In the genomic region with DNA sequence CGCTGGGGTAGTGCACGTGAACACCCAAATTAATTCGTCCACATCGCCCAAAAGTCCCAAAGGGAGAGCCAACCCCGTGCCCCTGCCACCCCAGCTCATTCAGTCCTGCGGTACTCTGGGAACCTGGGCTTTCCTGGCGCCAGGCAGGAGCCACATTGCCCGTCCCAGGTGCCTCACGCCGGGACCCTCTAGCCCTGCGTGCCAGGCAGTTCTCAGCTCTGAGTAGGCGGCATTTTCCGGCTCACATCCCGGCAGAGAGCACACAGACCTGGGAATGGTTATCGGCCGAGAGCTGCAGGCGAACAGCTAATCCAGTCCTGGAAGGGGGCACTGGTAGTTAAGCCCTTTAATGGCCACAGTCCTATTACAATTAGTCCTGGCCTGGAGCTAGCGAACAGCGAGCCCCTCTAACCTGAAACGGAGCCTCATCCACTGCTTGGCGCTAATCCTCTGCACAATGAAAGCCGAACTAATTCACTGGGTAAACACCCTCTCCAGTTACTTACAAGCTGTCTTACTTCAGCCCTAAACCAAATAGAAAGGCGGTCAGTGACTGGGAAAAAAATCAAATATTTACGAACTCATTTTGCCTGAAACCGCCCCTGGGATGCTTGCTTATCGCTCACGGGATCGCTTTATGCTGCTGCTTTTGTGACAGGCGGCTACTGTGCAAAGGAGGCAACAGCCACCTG, we compare ENCODE assay signal across 19 cellular contexts.
DNase-seq lines count a peak whose midpoint lies in the region; ATAC-seq and TF ChIP-seq lines count a peak whose summit lies in the region.
"Had no signal": no experiment of that assay in that cellular context is flagged by ENCODE, and none has a peak within 500 bp of the region (broad histone marks: within the 10 kb centered on the region; RNA-seq: fewer than 3 reads in every experiment).

No MANE protein-coding gene starts in this region.

- no peak overlapping the region for H3K27ac Mint-ChIP-seq in neural progenitor cell
- H3K27ac Mint-ChIP-seq: activated CD4-positive, alpha-beta T cell treated with anti-CD3 and anti-CD28 coated beads, Interleukin-2, amount 10 ng/mL, durations not matched to agents 7 days and 5 days; activated naive CD4-positive, alpha-beta T cell treated with anti-CD3 and anti-CD28 coated beads for 36 hours; natural killer cell; stimulated activated naive CD8-positive, alpha-beta T cell treated with anti-CD3 and anti-CD28 coated beads, Interleukin-15, Interleukin-2, amounts not matched to agents 100 ng/mL and 50 ng/mL, for 24 hours had no signal

- peak; percentile 24 for DNase-seq in NCI-H1092 treated with DMSO at 0.1 percent for 48 hours (lab: John Stamatoyannopoulos, UW)
- no peak for DNase-seq in NCI-H1092 (lab: John Stamatoyannopoulos, UW)
- peak; percentile 75 for DNase-seq in NCI-H1105 treated with DMSO at 0.1 percent for 48 hours (lab: John Stamatoyannopoulos, UW)
- DNase-seq in SK-N-DZ (ENCODE audit: low spot score) = peak; percentile 46
- DNase-seq in neural progenitor cell (ENCODE audit: low spot score) = peak; percentile 96
- DNase-seq in NCI-H1048 (lab: John Stamatoyannopoulos, UW) = no peak
- no peak for DNase-seq in effector CD8-positive, alpha-beta T cell (lab: John Stamatoyannopoulos, UW)
- DNase-seq: activated CD4-positive, alpha-beta T cell treated with anti-CD3 and anti-CD28 coated beads, Interleukin-2, amount 10 ng/mL, durations not matched to agents 7 days and 5 days; activated naive CD4-positive, alpha-beta T cell treated with anti-CD3 and anti-CD28 coated beads for 36 hours; body of pancreas; cortex of kidney; esophagus squamous epithelium; natural killer cell; NCI-H1694 treated with DMSO at 0.1 percent for 48 hours; T1000; uterus had no signal

- peaks cover 17% of the 10 kb centered on the region for H3F3A ChIP-seq in neural progenitor cell (ENCODE audit: low read depth)

- H3K79me2 ChIP-seq in neural progenitor cell (ENCODE audit: low read depth) = no peaks in the 10 kb centered on the region

- no peak overlapping the region for H3K4me3 Mint-ChIP-seq in neural progenitor cell
- H3K4me3 Mint-ChIP-seq: activated CD4-positive, alpha-beta T cell treated with anti-CD3 and anti-CD28 coated beads, Interleukin-2, amount 10 ng/mL, durations not matched to agents 7 days and 5 days; activated naive CD4-positive, alpha-beta T cell treated with anti-CD3 and anti-CD28 coated beads for 36 hours; natural killer cell; stimulated activated naive CD8-positive, alpha-beta T cell treated with anti-CD3 and anti-CD28 coated beads, Interleukin-15, Interleukin-2, amounts not matched to agents 100 ng/mL and 50 ng/mL, for 24 hours had no signal

- H3K36me3 Mint-ChIP-seq in neural progenitor cell = no peaks in the 10 kb centered on the region
- H3K36me3 Mint-ChIP-seq: natural killer cell had no signal

- peaks cover 2% of the 10 kb centered on the region for H4K20me1 ChIP-seq in neural progenitor cell (ENCODE audit: low read depth)

- peak overlapping the region; percentile 64 for H3K4me2 ChIP-seq in neural progenitor cell
- H3K4me2 ChIP-seq: A549 had no signal

- no peaks in the 10 kb centered on the region for H3K36me3 ChIP-seq in neural progenitor cell
- H3K36me3 ChIP-seq: esophagus squamous epithelium, uterus had no signal

- no peak overlapping the region for H2AFZ ChIP-seq in neural progenitor cell (replicated peaks)

- H3K4me1 ChIP-seq in neural progenitor cell = peaks cover 18% of the 10 kb centered on the region
- H3K4me1 ChIP-seq: A549, body of pancreas, esophagus squamous epithelium, uterus had no signal

- peaks cover 4% of the 10 kb centered on the region for H3K4me1 Mint-ChIP-seq in neural progenitor cell
- H3K4me1 Mint-ChIP-seq: activated CD4-positive, alpha-beta T cell treated with anti-CD3 and anti-CD28 coated beads, Interleukin-2, amount 10 ng/mL, durations not matched to agents 7 days and 5 days; natural killer cell had no signal

- TF ChIP-seq CTCF in neural progenitor cell (IDR thresholded peaks at IDR 0.05) = no peak

- ATAC-seq in GM19467 (IDR thresholded peaks at IDR 0.05; ENCODE audit: unreplicated experiment) = no peak
- ATAC-seq: A549, body of pancreas, natural killer cell had no signal

- peaks cover 5% of the 10 kb centered on the region for H3K27me3 Mint-ChIP-seq in neural progenitor cell (ENCODE audit: insufficient read depth, low read depth)
- H3K27me3 Mint-ChIP-seq: activated CD4-positive, alpha-beta T cell treated with anti-CD3 and anti-CD28 coated beads, Interleukin-2, amount 10 ng/mL, durations not matched to agents 7 days and 5 days; stimulated activated naive CD8-positive, alpha-beta T cell treated with anti-CD3 and anti-CD28 coated beads, Interleukin-15, Interleukin-2, amounts not matched to agents 100 ng/mL and 50 ng/mL, for 24 hours had no signal

- peak overlapping the region; percentile 75 for H3K27ac ChIP-seq in neural progenitor cell
- H3K27ac ChIP-seq: A549, body of pancreas, esophagus squamous epithelium, uterus had no signal

- H3K9me3 Mint-ChIP-seq in neural progenitor cell = no peaks in the 10 kb centered on the region
- H3K9me3 Mint-ChIP-seq: activated CD4-positive, alpha-beta T cell treated with anti-CD3 and anti-CD28 coated beads, Interleukin-2, amount 10 ng/mL, durations not matched to agents 7 days and 5 days; activated naive CD4-positive, alpha-beta T cell treated with anti-CD3 and anti-CD28 coated beads for 36 hours had no signal

- no peak overlapping the region for H3K4me3 ChIP-seq in neural progenitor cell
- H3K4me3 ChIP-seq: A549, body of pancreas, uterus had no signal

- H3K27me3 ChIP-seq in neural progenitor cell = peaks cover 33% of the 10 kb centered on the region
- H3K27me3 ChIP-seq: body of pancreas, uterus had no signal

- no peak overlapping the region for H3K9ac ChIP-seq in neural progenitor cell

- no peaks in the 10 kb centered on the region for H3K9me3 ChIP-seq in neural progenitor cell (ENCODE audit: low read depth)
- H3K9me3 ChIP-seq: A549, body of pancreas, esophagus squamous epithelium, uterus had no signal

Comparison
In these comparisons a context has a peak if more than half of its experiments do, and no peak if none do; other contexts are left out.
1. DNase-seq: peak in NCI-H1092 treated with DMSO at 0.1 percent for 48 hours (single experiment), NCI-H1105 treated with DMSO at 0.1 percent for 48 hours (single experiment), SK-N-DZ (single experiment) and neural progenitor cell (single experiment); none in NCI-H1092 (single experiment), NCI-H1048 (single experiment) and effector CD8-positive, alpha-beta T cell (single experiment).